ENCODE assay signal across 24 cellular contexts in the genomic region with DNA sequence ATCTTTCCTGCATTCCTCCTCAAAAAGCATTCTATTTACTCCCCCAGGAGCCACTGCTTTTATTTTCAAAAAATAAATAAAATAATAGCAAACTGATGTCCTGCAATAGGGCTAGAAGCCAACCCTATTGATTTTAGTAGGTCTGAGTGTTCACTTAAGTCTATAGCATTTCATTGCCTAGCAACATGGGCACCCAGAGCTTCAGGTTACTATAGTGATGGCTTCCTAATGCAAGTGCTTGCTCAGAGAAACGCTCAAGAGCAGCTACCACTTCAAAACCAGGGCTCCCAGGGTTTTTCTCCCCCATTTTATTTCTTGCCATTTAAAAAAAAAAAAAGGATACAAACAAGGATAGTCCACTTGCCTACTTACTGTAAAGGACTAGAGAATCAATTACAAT.
A peak's percentile ranks its signal among the peaks of the same experiment; 100 is the strongest.
DNase-seq lines count a peak whose midpoint lies in the region; ATAC-seq and TF ChIP-seq lines count a peak whose summit lies in the region.
"Had no signal": no experiment of that assay in that cellular context is flagged by ENCODE, and none has a peak within 500 bp of the region (broad histone marks: within the 10 kb centered on the region; RNA-seq: fewer than 3 reads in every experiment).

No MANE protein-coding gene starts in this region.

- peak; percentile 33 for DNase-seq in COR-L47 (lab: John Stamatoyannopoulos, UW)
- peak; percentile 73 for DNase-seq in NCI-H1105 (lab: John Stamatoyannopoulos, UW)
- DNase-seq in NCI-H2107 treated with DMSO at 0.1 percent for 48 hours (lab: John Stamatoyannopoulos, UW; ENCODE audit: unreplicated experiment): peak; percentile 90
- DNase-seq in activated CD4-positive, alpha-beta T cell treated with anti-CD3 and anti-CD28 coated beads for 4 hours: no peak
- DNase-seq in suprapubic skin (ENCODE audit: low spot score in 2 of 2): no peak
- no peak for DNase-seq in glomerular visceral epithelial cell (ENCODE audit: extremely low spot score)
- DNase-seq: activated CD4-positive, alpha-beta T cell treated with anti-CD3 and anti-CD28 coated beads, Interleukin-2, amount 10 ng/mL, durations not matched to agents 7 days and 5 days; activated effector memory CD4-positive, alpha-beta T cell treated with anti-CD3 and anti-CD28 coated beads, Interleukin-2, amount 50 U/mL, for 16 hours; activated naive CD8-positive, alpha-beta T cell treated with anti-CD3 and anti-CD28 coated beads, Interleukin-2, amount 50 U/mL, for 24 hours; brain microvascular endothelial cell; colonic mucosa; DMS 273 treated with DMSO at 0.1 percent for 48 hours; HCEC 1CT; NCI-H526 treated with DMSO at 0.1 percent for 48 hours; psoas muscle had no signal

- no peak for TF ChIP-seq POLR2A in suprapubic skin (IDR thresholded peaks at IDR 0.05)

- H3K36me3 ChIP-seq in suprapubic skin: peaks cover 36% of the 10 kb centered on the region
- H3K36me3 ChIP-seq: colonic mucosa had no signal

- WGBS in suprapubic skin: 69% methylated on average over 1 of the region's 1 CpG

- no peaks in the 10 kb centered on the region for H3K9me3 ChIP-seq in suprapubic skin
- H3K9me3 ChIP-seq: BLaER1 treated with 17β-estradiol and CSF1 and Interleukin-3, amounts not matched to agents 10 nM and 100 nM; colonic mucosa; neutrophil; psoas muscle; SJSA1; thoracic aorta had no signal

- no peaks in the 10 kb centered on the region for H3K4me1 ChIP-seq in suprapubic skin
- H3K4me1 ChIP-seq: BLaER1 treated with 17β-estradiol and CSF1 and Interleukin-3, amounts not matched to agents 10 nM and 100 nM; colonic mucosa; psoas muscle; SJSA1 had no signal

- TF ChIP-seq EP300 in suprapubic skin (IDR thresholded peaks at IDR 0.05): no peak

- no peak overlapping the region for H3K4me3 ChIP-seq in suprapubic skin
- H3K4me3 ChIP-seq: BLaER1 treated with 17β-estradiol and CSF1 and Interleukin-3, amounts not matched to agents 10 nM and 100 nM; colonic mucosa; psoas muscle; SJSA1; thoracic aorta had no signal

- ATAC-seq in GM19035 (IDR thresholded peaks at IDR 0.05; ENCODE audit: unreplicated experiment): no peak
- ATAC-seq: activated naive CD8-positive, alpha-beta T cell treated with anti-CD3 and anti-CD28 coated beads, Interleukin-2, amount 50 U/mL, for 24 hours; left lobe of liver; psoas muscle; stimulated activated memory B cell treated with anti-CD40 and anti-IgM and Interleukin-4, amounts not matched to agents 10 μg/mL and 1 μg/mL and 100 μg/mL, for 72 hours had no signal

- peak overlapping the region; percentile 23; the same call in 1 of the 2 replicates for H3K27ac ChIP-seq in VCaP
- H3K27ac ChIP-seq in suprapubic skin: no peak overlapping the region
- H3K27ac ChIP-seq: BLaER1 treated with 17β-estradiol and CSF1 and Interleukin-3, amounts not matched to agents 10 nM and 100 nM; brain microvascular endothelial cell; colonic mucosa; KMS-11; neutrophil; psoas muscle; SJSA1; thoracic aorta had no signal

- TF ChIP-seq CTCF in VCaP (conservative IDR thresholded peaks at IDR 0.05) (no peak), suprapubic skin (IDR thresholded peaks at IDR 0.05) (no peak)

- H3K27me3 ChIP-seq in suprapubic skin: no peaks in the 10 kb centered on the region
- H3K27me3 ChIP-seq: BLaER1 treated with 17β-estradiol and CSF1 and Interleukin-3, amounts not matched to agents 10 nM and 100 nM; brain microvascular endothelial cell; colonic mucosa; neutrophil; SJSA1 had no signal

Comparison
In these comparisons a context has a peak if more than half of its experiments do, and no peak if none do; other contexts are left out.
1. DNase-seq: peak in COR-L47 (single experiment), NCI-H1105 (single experiment) and NCI-H2107 treated with DMSO at 0.1 percent for 48 hours (single experiment); none in activated CD4-positive, alpha-beta T cell treated with anti-CD3 and anti-CD28 coated beads for 4 hours (0 of 2), suprapubic skin (0 of 2) and glomerular visceral epithelial cell (single experiment).